ENCODE assay signal across 15 cellular contexts in the genomic region with DNA sequence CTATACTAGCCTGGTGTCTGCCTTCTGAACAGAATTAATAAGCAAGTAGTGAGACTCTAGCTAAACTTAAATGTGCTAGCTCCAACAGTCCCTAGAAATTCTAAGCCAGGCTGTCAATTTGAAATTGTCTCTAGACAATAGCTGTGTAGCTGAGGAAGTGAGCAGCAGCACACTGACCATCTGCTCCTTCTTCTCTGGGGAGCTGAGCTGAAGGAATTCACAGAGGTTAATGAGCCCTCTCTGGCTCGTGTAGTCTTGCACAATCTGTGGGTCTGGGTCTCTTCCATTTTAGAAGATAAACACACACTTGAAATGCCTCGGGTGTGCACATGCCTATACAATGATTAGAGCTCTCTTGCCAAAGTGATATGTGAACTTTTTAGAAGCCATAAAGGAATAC.
DNase-seq lines count a peak whose midpoint lies in the region; ATAC-seq and TF ChIP-seq lines count a peak whose summit lies in the region.
"Had no signal": no experiment of that assay in that cellular context is flagged by ENCODE, and none has a peak within 500 bp of the region (broad histone marks: within the 10 kb centered on the region; RNA-seq: fewer than 3 reads in every experiment).

No MANE protein-coding gene starts in this region.

- peak overlapping the region in 1 of 12 donors; percentile 16 for H3K27ac ChIP-seq in heart left ventricle
- no peak overlapping the region for H3K27ac ChIP-seq in right atrium auricular region
- peak overlapping the region; percentile 49 for H3K27ac ChIP-seq in stomach smooth muscle (ENCODE audit: low read length)
- H3K27ac ChIP-seq: GM23248 had no signal

- H3K4me1 ChIP-seq in heart left ventricle (peaks cover 0 to 11% (median 0%) of the 10 kb centered on the region in 12 donors), right atrium auricular region (peaks cover 0 to 13% of the 10 kb centered on the region in 2 donors), stomach smooth muscle (ENCODE audit: control insufficient read depth, insufficient read depth, low read length) (peaks cover 15% of the 10 kb centered on the region)
- H3K4me1 ChIP-seq: Caco-2 had no signal

- H3K27me3 ChIP-seq in heart left ventricle (no peaks in the 10 kb centered on the region), right atrium auricular region (no peaks in the 10 kb centered on the region), kidney epithelial cell (ENCODE audit: control insufficient read depth, insufficient read depth, low read length) (no peaks in the 10 kb centered on the region), stomach smooth muscle (ENCODE audit: control insufficient read depth in 1 of 2, insufficient read depth in 2 of 2, low read length in 2 of 2) (no peaks in the 10 kb centered on the region)

- no peak for TF ChIP-seq POLR2A in heart left ventricle (IDR thresholded peaks at IDR 0.05)

- TF ChIP-seq CTCF in heart left ventricle (IDR thresholded peaks at IDR 0.05) (no peak), right atrium auricular region (IDR thresholded peaks at IDR 0.05) (no peak), kidney epithelial cell (IDR thresholded peaks at IDR 0.05; ENCODE audit: insufficient read depth, low read length, poor library complexity, severe bottlenecking) (no peak)

- no peaks in the 10 kb centered on the region for H3K36me3 ChIP-seq in heart left ventricle
- no peaks in the 10 kb centered on the region for H3K36me3 ChIP-seq in right atrium auricular region
- no peaks in the 10 kb centered on the region for H3K36me3 ChIP-seq in kidney epithelial cell (ENCODE audit: control insufficient read depth, insufficient read depth, low read length)
- H3K36me3 ChIP-seq in stomach smooth muscle (ENCODE audit: control insufficient read depth in 2 of 2, insufficient read depth in 2 of 2, low read length in 2 of 2): no peaks in the 10 kb centered on the region

- peaks cover 0 to 11% (median 0%) of the 10 kb centered on the region in 12 donors for H3K9me3 ChIP-seq in heart left ventricle
- H3K9me3 ChIP-seq in right atrium auricular region: peaks cover 0 to 8% of the 10 kb centered on the region in 2 donors
- no peaks in the 10 kb centered on the region for H3K9me3 ChIP-seq in stomach smooth muscle (ENCODE audit: control insufficient read depth in 2 of 2, low read length in 2 of 2)
- H3K9me3 ChIP-seq: Caco-2 had no signal

- ATAC-seq in heart left ventricle: peak; percentile 28 to 76 (median 32)
- ATAC-seq: activated CD4-positive, CD25-positive, alpha-beta regulatory T cell treated with anti-CD3 and anti-CD28 coated beads, Interleukin-2, amount 50 U/mL, for 24 hours had no signal

- intact Hi-C loops in heart left ventricle (cut with DNase I): loop anchor here in 1 of 10 donors (5.0 kb wide), 1 partner anchor 194 kb away; no protein-coding TSS in a partner anchor

- H3K9ac ChIP-seq in stomach smooth muscle (ENCODE audit: low read length in 2 of 2): no peak overlapping the region
- H3K9ac ChIP-seq: GM23248 had no signal

- no peak for DNase-seq in heart left ventricle
- no peak for DNase-seq in right atrium auricular region (ENCODE audit: low spot score)
- DNase-seq in amniotic epithelial cell (ENCODE audit: low read depth): peak; percentile 88
- peak; percentile 18 for DNase-seq in kidney epithelial cell (ENCODE audit: low read depth)
- DNase-seq in RKO (ENCODE audit: low spot score): no peak
- no peak for DNase-seq in middle frontal gyrus (ENCODE audit: extremely low spot score, low spot score)
- no peak for DNase-seq in nucleus accumbens (lab: John Stamatoyannopoulos, UW)
- DNase-seq: Caco-2; GM23248; NCI-H1105; NCI-H774; occipital lobe; stimulated activated CD4-positive, alpha-beta T cell treated with anti-CD3 and anti-CD28 coated beads, Interleukin-12 subunit alpha, Interleukin-12 subunit beta, amount 100 ng/mL, for 4 hours had no signal

- WGBS in heart left ventricle, 4 donors: 10 to 22% (median 18%) methylated on average over 2 of the region's 2 CpGs

- H3K4me3 ChIP-seq in heart left ventricle: no peak overlapping the region
- H3K4me3 ChIP-seq in right atrium auricular region: no peak overlapping the region
- H3K4me3 ChIP-seq in kidney epithelial cell (ENCODE audit: low read depth, low read length): no peak overlapping the region
- H3K4me3 ChIP-seq in stomach smooth muscle (ENCODE audit: low read length in 2 of 2): peak overlapping the region in 1 of 2 donors; percentile 8
- H3K4me3 ChIP-seq: GM23248 had no signal

Comparison
In these comparisons a context has a peak if more than half of its experiments do, and no peak if none do; other contexts are left out.
1. DNase-seq: peak in amniotic epithelial cell (single experiment) and kidney epithelial cell (single experiment); none in heart left ventricle (0 of 5), right atrium auricular region (single experiment), RKO (single experiment), middle frontal gyrus (single experiment) and nucleus accumbens (0 of 56).